22 cellular contexts compared by ENCODE assay signal in the genomic region with DNA sequence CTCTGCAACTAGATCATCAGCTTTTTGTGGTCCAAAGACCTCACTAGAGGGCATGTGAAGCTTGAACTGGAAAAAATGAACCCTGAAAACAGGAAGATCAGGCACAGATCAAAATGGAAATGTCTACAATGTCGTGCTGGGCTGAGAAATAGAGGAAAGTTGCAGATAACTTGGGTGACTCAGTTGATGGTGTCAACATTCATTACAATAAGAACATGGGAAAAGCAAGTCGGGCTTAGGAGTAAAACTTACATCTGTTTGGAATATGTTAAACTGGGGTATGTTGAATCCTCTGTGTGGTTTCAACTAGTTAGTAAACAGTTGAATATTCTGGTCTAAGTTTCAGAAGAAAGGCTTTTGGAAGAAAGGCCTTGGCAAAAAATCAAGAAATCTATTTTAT.
A peak's percentile ranks its signal among the peaks of the same experiment; 100 is the strongest.
DNase-seq lines count a peak whose midpoint lies in the region; ATAC-seq and TF ChIP-seq lines count a peak whose summit lies in the region.
"Had no signal": no experiment of that assay in that cellular context is flagged by ENCODE, and none has a peak within 500 bp of the region (broad histone marks: within the 10 kb centered on the region; RNA-seq: fewer than 3 reads in every experiment).

No MANE protein-coding gene starts in this region.

- no peak overlapping the region for H4K8ac ChIP-seq in H9 (replicated peaks; ENCODE audit: insufficient read length, low read depth, low read length)

- H3K18ac ChIP-seq in H9 (ENCODE audit: insufficient read length, low read depth, low read length) = no peak overlapping the region

- H3K79me2 ChIP-seq in H9 (ENCODE audit: insufficient read depth, low read length) = no peaks in the 10 kb centered on the region

- H2BK15ac ChIP-seq in H9 (ENCODE audit: low read depth, low read length) = no peak overlapping the region

- no peak for ATAC-seq in activated CD8-positive, alpha-beta T cell treated with anti-CD3 and anti-CD28 coated beads, Interleukin-2, amount 10 ng/mL, durations not matched to agents 7 days and 5 days
- ATAC-seq: A549 had no signal

- TF ChIP-seq CTCF in H9 (conservative IDR thresholded peaks at IDR 0.05) (no peak), GM10248 (IDR thresholded peaks at IDR 0.05; ENCODE audit: control extremely low read depth, extremely low read depth, low read depth, missing control alignments) (no peak)

- no peak overlapping the region for H3K4ac ChIP-seq in H9 (ENCODE audit: low read depth, low read length)

- H3K4me1 Mint-ChIP-seq in H9 = peaks cover 10 to 14% of the 10 kb centered on the region in 2 experiments
- H3K4me1 Mint-ChIP-seq in activated CD4-positive, alpha-beta T cell treated with anti-CD3 and anti-CD28 coated beads, Interleukin-2, amount 10 ng/mL, durations not matched to agents 24 days and 14 days = no peaks in the 10 kb centered on the region
- no peaks in the 10 kb centered on the region for H3K4me1 Mint-ChIP-seq in activated CD8-positive, alpha-beta T cell treated with anti-CD3 and anti-CD28 coated beads, Interleukin-2, amount 10 ng/mL, durations not matched to agents 7 days and 5 days (ENCODE audit: low read depth)

- H4K20me1 ChIP-seq in H9 (ENCODE audit: control insufficient read depth, insufficient read depth, insufficient read length) = no peaks in the 10 kb centered on the region
- H4K20me1 ChIP-seq: BLaER1 had no signal

- peak overlapping the region in 1 of 3 experiments; percentile 1; a peak in 1 of 7 replicates for H3K27ac Mint-ChIP-seq in H9
- H3K27ac Mint-ChIP-seq in activated CD4-positive, alpha-beta T cell treated with anti-CD3 and anti-CD28 coated beads, Interleukin-2, amount 10 ng/mL, durations not matched to agents 24 days and 14 days = no peak overlapping the region
- no peak overlapping the region for H3K27ac Mint-ChIP-seq in activated CD8-positive, alpha-beta T cell treated with anti-CD3 and anti-CD28 coated beads, Interleukin-2, amount 10 ng/mL, durations not matched to agents 7 days and 5 days
- H3K27ac Mint-ChIP-seq: CD4-positive, alpha-beta T cell had no signal

- H3K9me3 Mint-ChIP-seq in H9 = no peaks in the 10 kb centered on the region; a peak in 1 of 5 replicates
- H3K9me3 Mint-ChIP-seq in activated CD4-positive, alpha-beta T cell treated with anti-CD3 and anti-CD28 coated beads, Interleukin-2, amount 10 ng/mL, durations not matched to agents 24 days and 14 days = no peaks in the 10 kb centered on the region
- no peaks in the 10 kb centered on the region for H3K9me3 Mint-ChIP-seq in activated CD8-positive, alpha-beta T cell treated with anti-CD3 and anti-CD28 coated beads, Interleukin-2, amount 10 ng/mL, durations not matched to agents 7 days and 5 days (ENCODE audit: insufficient read depth)
- H3K9me3 Mint-ChIP-seq: CD4-positive, alpha-beta T cell had no signal

- no peak overlapping the region for H3K56ac ChIP-seq in H9 (ENCODE audit: insufficient read length, low read depth, low read length)

- H2AK5ac ChIP-seq in H9 (ENCODE audit: insufficient read length, low read length) = no peak overlapping the region

- H3K4me3 ChIP-seq in SK-N-MC = no peak overlapping the region
- no peak overlapping the region for H3K4me3 ChIP-seq in mesodermal cell (ENCODE audit: extremely low read depth, insufficient read depth, low read length, poor library complexity, severe bottlenecking)
- H3K4me3 ChIP-seq: A549, BLaER1, GM23248, MG63 had no signal

- no peaks in the 10 kb centered on the region for H3K23me2 ChIP-seq in H9 (ENCODE audit: insufficient read length, low read depth, low read length, poor library complexity, severe bottlenecking)

- intact Hi-C loops in activated CD4-positive, alpha-beta T cell treated with anti-CD3 and anti-CD28 coated beads, Interleukin-2, amount 10 ng/mL, durations not matched to agents 24 days and 14 days (cut with micrococcal nuclease) = no loop called here

- no peak overlapping the region for H2BK20ac ChIP-seq in H9 (ENCODE audit: low read depth, low read length, poor library complexity, severe bottlenecking)

- H3K27me3 ChIP-seq in H9 (ENCODE audit: insufficient read depth, low read length) = no peaks in the 10 kb centered on the region
- H3K27me3 ChIP-seq: BLaER1, MG63 had no signal

- H2AFZ ChIP-seq in H9 (ENCODE audit: low read length) = peak overlapping the region; percentile 33
- H2AFZ ChIP-seq: GM23248 had no signal

- H4K5ac ChIP-seq in H9 (ENCODE audit: insufficient read length, low read depth, low read length) = no peak overlapping the region

- no peaks in the 10 kb centered on the region for H3K79me1 ChIP-seq in H9 (ENCODE audit: insufficient read depth, low read depth, low read length, poor library complexity, severe bottlenecking)

- H3K36me3 ChIP-seq in SK-N-MC (ENCODE audit: insufficient read depth, low read length) (no peaks in the 10 kb centered on the region), mesodermal cell (ENCODE audit: control insufficient read depth, insufficient read depth, low read length) (no peaks in the 10 kb centered on the region)
- H3K36me3 ChIP-seq: BLaER1, MG63 had no signal

- no peak overlapping the region for H3T11ph ChIP-seq in H9 (ENCODE audit: low read length)

- no peak overlapping the region for H3K4me3 Mint-ChIP-seq in H9
- H3K4me3 Mint-ChIP-seq in activated CD4-positive, alpha-beta T cell treated with anti-CD3 and anti-CD28 coated beads, Interleukin-2, amount 10 ng/mL, durations not matched to agents 24 days and 14 days = no peak overlapping the region
- H3K4me3 Mint-ChIP-seq in activated CD8-positive, alpha-beta T cell treated with anti-CD3 and anti-CD28 coated beads, Interleukin-2, amount 10 ng/mL, durations not matched to agents 7 days and 5 days = no peak overlapping the region
- H3K4me3 Mint-ChIP-seq: CD4-positive, alpha-beta T cell had no signal

- no peak overlapping the region for H4K91ac ChIP-seq in H9 (ENCODE audit: insufficient read length, low read depth, low read length)

- H3K9me3 ChIP-seq in H9 (ENCODE audit: control insufficient read depth, low read depth, low read length) (no peaks in the 10 kb centered on the region), SK-N-MC (ENCODE audit: low read depth, low read length) (no peaks in the 10 kb centered on the region), mesodermal cell (ENCODE audit: control insufficient read depth, low read length) (no peaks in the 10 kb centered on the region)
- H3K9me3 ChIP-seq: A549, BLaER1, MG63 had no signal

- H3K27ac ChIP-seq in H9 (ENCODE audit: insufficient read length, low read depth, low read length) (no peak overlapping the region), SK-N-MC (peak overlapping the region; percentile 89), mesodermal cell (ENCODE audit: low read depth, low read length, severe bottlenecking) (peak overlapping the region; percentile 2)
- H3K27ac ChIP-seq: A549, BLaER1, GM23248, RWPE1 had no signal

- H3K4me2 ChIP-seq in H9 (ENCODE audit: insufficient read depth, insufficient read length, low read length) = no peak overlapping the region
- H3K4me2 ChIP-seq: A549, BLaER1 had no signal

- no peak overlapping the region for H2BK120ac ChIP-seq in H9 (ENCODE audit: low read depth, low read length, poor library complexity, severe bottlenecking)

- no peaks in the 10 kb centered on the region for H3K36me3 Mint-ChIP-seq in H9 (ENCODE audit: insufficient read depth in 1 of 3, low read depth in 3 of 3)
- no peaks in the 10 kb centered on the region for H3K36me3 Mint-ChIP-seq in activated CD4-positive, alpha-beta T cell treated with anti-CD3 and anti-CD28 coated beads, Interleukin-2, amount 10 ng/mL, durations not matched to agents 24 days and 14 days (ENCODE audit: low read depth)
- H3K36me3 Mint-ChIP-seq in activated CD8-positive, alpha-beta T cell treated with anti-CD3 and anti-CD28 coated beads, Interleukin-2, amount 10 ng/mL, durations not matched to agents 7 days and 5 days (ENCODE audit: low read depth) = no peaks in the 10 kb centered on the region

- no peak overlapping the region for H3K14ac ChIP-seq in H9 (ENCODE audit: insufficient read depth, low read length)

- H3K4me1 ChIP-seq in H9 (ENCODE audit: insufficient read depth, low read length) (no peaks in the 10 kb centered on the region), mesodermal cell (ENCODE audit: control insufficient read depth, insufficient read depth, low read length, poor library complexity, severe bottlenecking) (peaks cover 4% of the 10 kb centered on the region)
- H3K4me1 ChIP-seq: A549 had no signal

- no CpG with 5 or more reads among the region's 2 CpGs for WGBS in H9 (ENCODE audit: extremely low coverage, insufficient read length, low lambda C conversion rate)
- 63% methylated on average over 2 of the region's 2 CpGs; no CpG with 5 or more reads in 1 of the 2 experiments for WGBS in mesodermal cell (ENCODE audit: insufficient coverage in 2 of 2), 2 experiments

- CTCF ChIA-PET in GM10248 (lab: Yijun Ruan, JAX) = no interaction called here
- CTCF ChIA-PET in activated CD8-positive, alpha-beta T cell treated with anti-CD3 and anti-CD28 coated beads, Interleukin-2, amount 10 ng/mL, durations not matched to agents 7 days and 5 days (lab: Charles Lee) = no interaction called here

- H3K9ac ChIP-seq in H9 (ENCODE audit: extremely low read depth, insufficient read length, low read length) = no peak overlapping the region
- no peak overlapping the region for H3K9ac ChIP-seq in SK-N-MC (ENCODE audit: insufficient read length)
- H3K9ac ChIP-seq: BLaER1, GM23248 had no signal

- H3K23ac ChIP-seq in H9 (ENCODE audit: insufficient read length, low read depth, low read length) = no peak overlapping the region

- POLR2A ChIA-PET in GM10248 (lab: Yijun Ruan, JAX) = no interaction called here
- POLR2A ChIA-PET in activated CD8-positive, alpha-beta T cell treated with anti-CD3 and anti-CD28 coated beads, Interleukin-2, amount 10 ng/mL, durations not matched to agents 7 days and 5 days (lab: Charles Lee) = no interaction called here

- no peak overlapping the region for H2BK5ac ChIP-seq in H9 (ENCODE audit: insufficient read length, low read length)

- no peaks in the 10 kb centered on the region for H3K27me3 Mint-ChIP-seq in H9 (ENCODE audit: low read depth)
- no peaks in the 10 kb centered on the region for H3K27me3 Mint-ChIP-seq in activated CD4-positive, alpha-beta T cell treated with anti-CD3 and anti-CD28 coated beads, Interleukin-2, amount 10 ng/mL, durations not matched to agents 24 days and 14 days
- no peaks in the 10 kb centered on the region for H3K27me3 Mint-ChIP-seq in activated CD8-positive, alpha-beta T cell treated with anti-CD3 and anti-CD28 coated beads, Interleukin-2, amount 10 ng/mL, durations not matched to agents 7 days and 5 days (ENCODE audit: low read depth)
- H3K27me3 Mint-ChIP-seq: CD4-positive, alpha-beta T cell had no signal

- no peak overlapping the region for H2BK12ac ChIP-seq in H9 (ENCODE audit: insufficient read length, low read depth, low read length)

- DNase-seq in H9 (no peak), SK-N-MC (ENCODE audit: low read depth, low spot score) (no peak), dedifferentiated amniotic fluid mesenchymal stem cell (ENCODE audit: extremely low spot score) (peak; percentile 81), GM10248 (ENCODE audit: extremely low spot score) (no peak), NCI-H69 (lab: John Stamatoyannopoulos, UW) (no peak)
- no peak for DNase-seq in activated CD4-positive, alpha-beta T cell treated with anti-CD3 and anti-CD28 coated beads, Interleukin-2, amount 10 ng/mL, durations not matched to agents 24 days and 14 days
- no peak for DNase-seq in activated CD8-positive, alpha-beta T cell treated with anti-CD3 and anti-CD28 coated beads, Interleukin-2, amount 10 ng/mL, durations not matched to agents 7 days and 5 days
- DNase-seq: CD4-positive, alpha-beta T cell; COR-L47; DND-41; GM23248; Kasumi-1; MG63; NCI-H1092 treated with DMSO at 0.1 percent for 48 hours; NCI-H1436 treated with DMSO at 0.1 percent for 48 hours; NCI-H1930; NCI-H748 treated with DMSO at 0.1 percent for 48 hours; SHP77 treated with DMSO at 0.1 percent for 48 hours had no signal
